In the genomic region with DNA sequence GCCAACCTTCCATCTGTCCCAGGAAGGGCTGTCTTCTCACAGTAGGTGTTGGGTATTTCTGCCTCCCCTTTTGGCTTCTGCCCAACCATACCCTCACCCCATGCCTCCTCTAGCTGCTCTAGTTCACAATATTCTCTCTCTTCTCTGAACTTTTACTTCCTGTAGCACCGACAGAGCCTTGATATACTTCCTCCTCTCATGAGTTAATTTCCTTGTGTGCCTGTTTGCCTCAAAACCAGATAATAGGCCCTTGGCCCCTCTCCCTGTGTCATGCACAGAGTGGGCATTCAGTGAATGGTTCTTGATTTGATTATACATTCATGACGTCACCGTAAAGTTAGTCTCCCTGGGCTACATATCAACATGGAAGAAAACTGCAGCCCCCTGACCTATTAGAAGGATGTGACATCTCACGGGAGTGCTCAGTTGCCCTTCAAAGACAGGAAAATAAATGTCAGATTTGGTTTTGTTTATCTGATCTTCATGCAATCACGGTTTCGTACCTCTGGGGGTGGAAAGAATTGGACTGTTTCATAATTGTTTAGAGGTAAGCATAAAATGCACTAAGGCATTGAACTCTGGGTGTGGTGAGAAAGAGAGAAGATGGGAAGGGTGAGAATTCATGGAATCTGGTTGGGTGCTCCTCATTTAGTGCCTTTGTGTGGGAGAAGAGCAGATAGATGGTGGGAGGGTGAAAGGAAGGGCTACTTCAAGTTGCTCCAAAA, we compare ENCODE assay signal across 24 cellular contexts.
DNase-seq lines count a peak whose midpoint lies in the region; ATAC-seq and TF ChIP-seq lines count a peak whose summit lies in the region.
"Had no signal": no experiment of that assay in that cellular context is flagged by ENCODE, and none has a peak within 500 bp of the region (broad histone marks: within the 10 kb centered on the region; RNA-seq: fewer than 3 reads in every experiment).

No MANE protein-coding gene starts in this region.

- no peak for TF ChIP-seq POLR2A in uterus (IDR thresholded peaks at IDR 0.05)

- peaks cover 13% of the 10 kb centered on the region for H3K4me1 Mint-ChIP-seq in activated T-cell treated with anti-CD3 and anti-CD28 coated beads, Interleukin-2, amount 50 U/mL, for 72 hours (ENCODE audit: low read depth)
- H3K4me1 Mint-ChIP-seq in activated naive CD8-positive, alpha-beta T cell treated with anti-CD3 and anti-CD28 coated beads, Interleukin-2, amount 10 ng/mL, durations not matched to agents 7 days and 5 days, result peaks cover 8% of the 10 kb centered on the region

- intact Hi-C loops in mucosa of descending colon (cut with DNase I, micrococcal nuclease) (no loop called here), uterus (cut with DNase I; ENCODE audit: low total_unique reads) (no loop called here)

- H3K36me3 ChIP-seq in Loucy (ENCODE audit: insufficient read depth, low read length) (no peaks in the 10 kb centered on the region), mucosa of descending colon (ENCODE audit: low read depth) (no peaks in the 10 kb centered on the region), uterus (no peaks in the 10 kb centered on the region)
- H3K36me3 ChIP-seq: cardiac muscle cell, gastrocnemius medialis, pancreas, thoracic aorta had no signal

- H3K27ac ChIP-seq in uterus, result no peak overlapping the region
- H3K27ac ChIP-seq: cardiac muscle cell, gastrocnemius medialis, pancreas, thoracic aorta had no signal

- POLR2A ChIA-PET in activated naive CD8-positive, alpha-beta T cell treated with anti-CD3 and anti-CD28 coated beads, Interleukin-2, amount 10 ng/mL, durations not matched to agents 7 days and 5 days (lab: Charles Lee), result no interaction called here
- POLR2A ChIA-PET in HEK293T (lab: Yijun Ruan, JAX), result no interaction called here

- no peaks in the 10 kb centered on the region for H3F3A ChIP-seq in Loucy (ENCODE audit: low read depth)

- no peaks in the 10 kb centered on the region for H3K79me2 ChIP-seq in Loucy (ENCODE audit: insufficient read depth, low read length)

- peak overlapping the region; percentile 83; the same call in 1 of the 2 replicates for H2AFZ ChIP-seq in Loucy (ENCODE audit: low read length)

- no peaks in the 10 kb centered on the region for H4K20me1 ChIP-seq in Loucy (ENCODE audit: insufficient read depth, low read length, poor library complexity, severe bottlenecking)

- H3K27me3 Mint-ChIP-seq in activated T-cell treated with anti-CD3 and anti-CD28 coated beads, Interleukin-2, amount 50 U/mL, for 72 hours (ENCODE audit: low read depth), result no peaks in the 10 kb centered on the region
- peaks cover 2% of the 10 kb centered on the region for H3K27me3 Mint-ChIP-seq in activated naive CD8-positive, alpha-beta T cell treated with anti-CD3 and anti-CD28 coated beads, Interleukin-2, amount 10 ng/mL, durations not matched to agents 7 days and 5 days
- H3K27me3 Mint-ChIP-seq: stimulated activated memory B cell treated with anti-CD40 and anti-IgM and Interleukin-4, amounts not matched to agents 10 μg/mL and 1 μg/mL and 100 μg/mL, for 72 hours had no signal

- peak overlapping the region; percentile 4 for H3K27ac Mint-ChIP-seq in activated T-cell treated with anti-CD3 and anti-CD28 coated beads, Interleukin-2, amount 50 U/mL, for 72 hours
- H3K27ac Mint-ChIP-seq in activated naive CD8-positive, alpha-beta T cell treated with anti-CD3 and anti-CD28 coated beads, Interleukin-2, amount 10 ng/mL, durations not matched to agents 7 days and 5 days, result peak overlapping the region; percentile 8
- H3K27ac Mint-ChIP-seq: stimulated activated memory B cell treated with anti-CD40 and anti-IgM and Interleukin-4, amounts not matched to agents 10 μg/mL and 1 μg/mL and 100 μg/mL, for 72 hours had no signal

- H3K9ac ChIP-seq in Loucy (ENCODE audit: low read depth, low read length, poor library complexity, severe bottlenecking), result no peak overlapping the region

- ATAC-seq in activated T-cell treated with anti-CD3 and anti-CD28 coated beads, Interleukin-2, amount 50 U/mL, for 72 hours (replicated peaks in 1 of 2), result peak; percentile 41 to 64
- peak; percentile 33 for ATAC-seq in activated naive CD8-positive, alpha-beta T cell treated with anti-CD3 and anti-CD28 coated beads, Interleukin-2, amount 10 ng/mL, durations not matched to agents 7 days and 5 days (ENCODE audit: low read depth)
- peak; percentile 93 for ATAC-seq in stimulated activated naive CD8-positive, alpha-beta T cell treated with anti-CD3 and anti-CD28 coated beads, Interleukin-15, Interleukin-2, amounts not matched to agents 100 U/mL and 50 U/mL, for 24 hours
- ATAC-seq in mucosa of descending colon, result no peak
- ATAC-seq: gastrocnemius medialis; GM12878; left ventricle myocardium superior; pancreas; stimulated activated memory B cell treated with anti-CD40 and anti-IgM and Interleukin-4, amounts not matched to agents 10 μg/mL and 1 μg/mL and 100 μg/mL, for 72 hours had no signal

- DNase-seq in activated T-cell treated with anti-CD3 and anti-CD28 coated beads, Interleukin-2, amount 50 U/mL, for 72 hours, result no peak
- DNase-seq in activated T-cell treated with anti-CD3 and anti-CD28 coated beads for 4 hours (no peak), HEK293T (ENCODE audit: extremely low spot score) (no peak), mucosa of descending colon (no peak), uterus (no peak)
- DNase-seq in activated naive CD8-positive, alpha-beta T cell treated with anti-CD3 and anti-CD28 coated beads, Interleukin-2, amount 10 ng/mL, durations not matched to agents 7 days and 5 days, result no peak
- peak; percentile 13 for DNase-seq in stimulated activated naive CD8-positive, alpha-beta T cell treated with anti-CD3 and anti-CD28 coated beads, Interleukin-15, Interleukin-2, amounts not matched to agents 100 U/mL and 50 U/mL, for 24 hours
- DNase-seq: ACHN; activated gamma-delta T cell; cortex of kidney; gastrocnemius medialis; Kasumi-1; left ventricle myocardium superior; midbrain; NCI-H1930; NCI-H2227 treated with DMSO at 0.1 percent for 48 hours; NCI-H748 treated with DMSO at 0.1 percent for 48 hours; pancreas; stimulated activated CD4-positive, alpha-beta T cell treated with anti-CD3 and anti-CD28 coated beads, Interleukin-2, amount 100 ng/mL, for 48 hours had no signal

- H3K4me1 ChIP-seq in Loucy (ENCODE audit: insufficient read depth, low read length, poor library complexity, severe bottlenecking) (no peaks in the 10 kb centered on the region), mucosa of descending colon (ENCODE audit: low read depth) (no peaks in the 10 kb centered on the region), uterus (no peaks in the 10 kb centered on the region)

- TF ChIP-seq CTCF in Loucy (conservative IDR thresholded peaks at IDR 0.05; ENCODE audit: low read length), result no peak
- no peak for TF ChIP-seq CTCF in mucosa of descending colon (IDR thresholded peaks at IDR 0.05)
- no peak for TF ChIP-seq CTCF in uterus (IDR thresholded peaks at IDR 0.05)

- no peak overlapping the region for H3K4me3 ChIP-seq in Loucy (ENCODE audit: low read length, poor library complexity, severe bottlenecking)
- no peak overlapping the region for H3K4me3 ChIP-seq in mucosa of descending colon
- no peak overlapping the region for H3K4me3 ChIP-seq in uterus
- H3K4me3 ChIP-seq: cardiac muscle cell, gastrocnemius medialis, GM12878, pancreas, thoracic aorta had no signal

- no peak overlapping the region for H3K4me2 ChIP-seq in Loucy (ENCODE audit: low read depth, low read length, poor library complexity, severe bottlenecking)

- H3K9me2 ChIP-seq in Loucy (replicated peaks; ENCODE audit: low read depth, low read length), result no peaks in the 10 kb centered on the region

- H3K9me3 ChIP-seq in Loucy (ENCODE audit: insufficient read depth, low read depth, low read length), result no peaks in the 10 kb centered on the region
- peaks cover 2% of the 10 kb centered on the region for H3K9me3 ChIP-seq in mucosa of descending colon
- H3K9me3 ChIP-seq in uterus, result no peaks in the 10 kb centered on the region
- H3K9me3 ChIP-seq: gastrocnemius medialis, pancreas, thoracic aorta had no signal

- CTCF ChIA-PET in HEK293T (lab: Yijun Ruan, JAX), result no interaction called here

- H3K36me3 Mint-ChIP-seq in activated T-cell treated with anti-CD3 and anti-CD28 coated beads, Interleukin-2, amount 50 U/mL, for 72 hours (ENCODE audit: insufficient read depth in 2 of 2), result peaks cover 3 to 9% of the 10 kb centered on the region in 2 donors
- peaks cover 9% of the 10 kb centered on the region for H3K36me3 Mint-ChIP-seq in activated naive CD8-positive, alpha-beta T cell treated with anti-CD3 and anti-CD28 coated beads, Interleukin-2, amount 10 ng/mL, durations not matched to agents 7 days and 5 days

- H3K9me3 Mint-ChIP-seq in activated T-cell treated with anti-CD3 and anti-CD28 coated beads, Interleukin-2, amount 50 U/mL, for 72 hours, result peaks cover 4 to 11% of the 10 kb centered on the region in 2 donors
- peaks cover 11% of the 10 kb centered on the region for H3K9me3 Mint-ChIP-seq in activated naive CD8-positive, alpha-beta T cell treated with anti-CD3 and anti-CD28 coated beads, Interleukin-2, amount 10 ng/mL, durations not matched to agents 7 days and 5 days

- H3K27me3 ChIP-seq in Loucy (ENCODE audit: insufficient read depth, low read length, poor library complexity, severe bottlenecking) (no peaks in the 10 kb centered on the region), uterus (no peaks in the 10 kb centered on the region)
- H3K27me3 ChIP-seq: cardiac muscle cell, pancreas had no signal

- no peak overlapping the region for H3K4me3 Mint-ChIP-seq in activated T-cell treated with anti-CD3 and anti-CD28 coated beads, Interleukin-2, amount 50 U/mL, for 72 hours
- H3K4me3 Mint-ChIP-seq in activated naive CD8-positive, alpha-beta T cell treated with anti-CD3 and anti-CD28 coated beads, Interleukin-2, amount 10 ng/mL, durations not matched to agents 7 days and 5 days, result no peak overlapping the region
- H3K4me3 Mint-ChIP-seq: stimulated activated memory B cell treated with anti-CD40 and anti-IgM and Interleukin-4, amounts not matched to agents 10 μg/mL and 1 μg/mL and 100 μg/mL, for 72 hours had no signal

TF ChIP-seq in HEK293T, 16 proteins besides CTCF, POLR2A, EP300 and RAD21 (continues in another document):
- TF ChIP-seq FOXA1 (IDR thresholded peaks at IDR 0.05) (no peak), ZNF384 (IDR thresholded peaks at IDR 0.05) (no peak), L3MBTL2 (conservative IDR thresholded peaks at IDR 0.05) (no peak), BHLHE40 (IDR thresholded peaks at IDR 0.05; ENCODE audit: borderline replicate concordance) (no peak), ARNT (IDR thresholded peaks at IDR 0.05) (no peak), TARDBP (IDR thresholded peaks at IDR 0.05) (no peak), HDGF (IDR thresholded peaks at IDR 0.05; ENCODE audit: borderline replicate concordance) (no peak), SUZ12 (IDR thresholded peaks at IDR 0.05) (no peak), FOXM1 (IDR thresholded peaks at IDR 0.05; ENCODE audit: borderline replicate concordance) (no peak), NFRKB (IDR thresholded peaks at IDR 0.05) (no peak)
